9 cellular contexts compared by ENCODE assay signal in genomic region chr4:38078590-38079381, GRCh38.
DNase-seq lines count a peak whose midpoint lies in the region; ATAC-seq, FAIRE-seq and TF ChIP-seq lines count a peak whose summit lies in the region.
"Had no signal": no experiment of that assay in that cellular context is flagged by ENCODE, and none has a peak within 500 bp of the region (broad histone marks: within the 10 kb centered on the region; RNA-seq: fewer than 3 reads in every experiment).

No MANE protein-coding gene starts in this region.

- TF ChIP-seq POLR2A in K562 (conservative IDR thresholded peaks at IDR 0.05), result no peak
- TF ChIP-seq POLR2A in erythroblast (IDR thresholded peaks at IDR 0.05; ENCODE audit: low read length), result no peak
- TF ChIP-seq POLR2A in testis (IDR thresholded peaks at IDR 0.05), result no peak

- H3K4me1 Mint-ChIP-seq in HFFc6 (ENCODE audit: low read depth), result peaks cover 94% of the 10 kb centered on the region

- BruUV-seq in K562 (replicated peaks; lab: Mats Ljungman, UMichigan), result no TSS peak

- H3K36me3 ChIP-seq in K562 (ENCODE audit: control insufficient read depth, insufficient read depth, low read length), result no peaks in the 10 kb centered on the region
- peaks cover 3% of the 10 kb centered on the region for H3K36me3 ChIP-seq in mucosa of descending colon (ENCODE audit: low read depth)
- no peaks in the 10 kb centered on the region for H3K36me3 ChIP-seq in testis (ENCODE audit: low read depth, missing control alignments)

- H3K36me3 Mint-ChIP-seq in HFFc6 (ENCODE audit: low read depth), result peaks cover 37% of the 10 kb centered on the region

- 17% methylated on average over 6 of the region's 6 CpGs for WGBS in K562 (ENCODE audit: insufficient coverage, low coverage, missing lambda C conversion rate)
- WGBS in testis, 2 donors, result 68 to 71% methylated on average over 6 of the region's 6 CpGs

- no peak overlapping the region for H3K4me2 ChIP-seq in K562 (ENCODE audit: insufficient read depth, low read length)

- H3K27me3 ChIP-seq in K562 (ENCODE audit: control insufficient read depth in 2 of 2, insufficient read depth in 2 of 2, low read length in 2 of 2) (no peaks in the 10 kb centered on the region; a peak in 2 of 5 replicates), testis (no peaks in the 10 kb centered on the region)

- ATAC-seq in K562 (no peak), mucosa of descending colon (peak; percentile 89), GM18520 (IDR thresholded peaks at IDR 0.05; ENCODE audit: unreplicated experiment) (no peak)
- ATAC-seq: Panc1 had no signal

- H4K20me1 ChIP-seq in K562 (replicated peaks; ENCODE audit: control insufficient read depth, insufficient read depth, low read length), result 0 out of 2 replicates have a peak, but pooled peaks cover 2% of the 10 kb centered on the region

- H3K79me2 ChIP-seq in K562 (ENCODE audit: control insufficient read depth, insufficient read depth, low read length), result no peaks in the 10 kb centered on the region

- H3K4me3 Mint-ChIP-seq in HFFc6, result peak overlapping the region; percentile 62

- H3K27ac ChIP-seq in K562 (ENCODE audit: extremely low read depth, low read depth, low read length) (no peak overlapping the region), testis (peak overlapping the region in 1 of 2 donors; percentile 37)

- TF ChIP-seq RAD21 in K562 (CRISPR knock-in tag; conservative IDR thresholded peaks at IDR 0.05 in 1 of 2, IDR thresholded peaks at IDR 0.05 in 1 of 2), result no peak

- H3K9me3 ChIP-seq in K562 (replicated peaks; ENCODE audit: control insufficient read depth, insufficient read depth, low read depth, low read length) (no peaks in the 10 kb centered on the region), mucosa of descending colon (no peaks in the 10 kb centered on the region), testis (no peaks in the 10 kb centered on the region)

- CTCF ChIA-PET in K562 (lab: Yijun Ruan, JAX; ENCODE audit: low intra/inter-chr PET ratio), result no interaction called here

- H3K27me3 Mint-ChIP-seq in HFFc6 (ENCODE audit: insufficient read depth), result peaks cover 1% of the 10 kb centered on the region; the same call in 1 of the 2 replicates

- no peaks in the 10 kb centered on the region for H3K9me3 Mint-ChIP-seq in HFFc6

- H3K4me3 ChIP-seq in K562, result no peak overlapping the region
- H3K4me3 ChIP-seq in mucosa of descending colon, result no peak overlapping the region
- H3K4me3 ChIP-seq in testis, result no peak overlapping the region

- no peak for TF ChIP-seq CTCF in HFFc6 (IDR thresholded peaks at IDR 0.05)
- no peak for TF ChIP-seq CTCF in K562 (IDR thresholded peaks at IDR 0.05 in 2 of 3, conservative IDR thresholded peaks at IDR 0.05 in 1 of 3; ENCODE audit: insufficient read depth in 2 of 3, low read depth in 1 of 3, low read length in 3 of 3)
- no peak for TF ChIP-seq CTCF in mucosa of descending colon (IDR thresholded peaks at IDR 0.05)
- TF ChIP-seq CTCF in testis (IDR thresholded peaks at IDR 0.05), result no peak

- intact Hi-C loops in K562 (cut with micrococcal nuclease) (no loop called here), mucosa of descending colon (cut with DNase I, micrococcal nuclease) (loop anchor here in 1 of 2 donors (10.0 kb wide), 1 partner anchor 596 kb away; no protein-coding TSS in a partner anchor), testis (cut with DNase I; ENCODE audit: low total_unique reads) (no loop called here)

- no peak for FAIRE-seq in K562 (lab: Jason Lieb, UNC)

- POLR2A ChIA-PET in K562 (lab: Yijun Ruan, JAX), result interaction anchor here (0.7 kb wide), 1 partner anchor 9 kb away, joined by 3 read pairs; no protein-coding TSS in a partner anchor

- H2AFZ ChIP-seq in K562 (ENCODE audit: low read depth, low read length), result no peak overlapping the region

- no peak for TF ChIP-seq EP300 in K562 (IDR thresholded peaks at IDR 0.05; ENCODE audit: low read length)

- H3K9me1 ChIP-seq in K562 (ENCODE audit: control insufficient read depth, insufficient read depth, low read length), result no peaks in the 10 kb centered on the region

- peak overlapping the region; percentile 92 for H3K27ac Mint-ChIP-seq in HFFc6

- in situ Hi-C loops in K562 (cut with MboI), result loop anchor here (10.0 kb wide), 1 partner anchor 236 kb away; no protein-coding TSS in a partner anchor

- H3K4me1 ChIP-seq in K562 (replicated peaks in 1 of 2; ENCODE audit: control insufficient read depth in 2 of 2, insufficient read depth in 2 of 2, low read length in 2 of 2), result peaks cover 0 to 15% of the 10 kb centered on the region in 2 experiments; a peak in 4 of 5 replicates
- H3K4me1 ChIP-seq in mucosa of descending colon (ENCODE audit: low read depth), result peaks cover 22% of the 10 kb centered on the region
- peaks cover 15% of the 10 kb centered on the region for H3K4me1 ChIP-seq in testis

- DNase-seq in AG08396 (ENCODE audit: low spot score) (peak; percentile 54), HFFc6 (peak; percentile 83), K562 (ENCODE audit: extremely low read depth in 1 of 4, low spot score in 3 of 4) (no peak), mucosa of descending colon (peak in 1 of 3 donors; percentile 73), erythroblast (lab: John Stamatoyannopoulos, UW) (no peak), testis (no peak), NCI-H748 (lab: John Stamatoyannopoulos, UW; ENCODE audit: unreplicated experiment) (no peak)

- H3K9ac ChIP-seq in K562 (ENCODE audit: insufficient read depth in 1 of 2, low read depth in 2 of 2, low read length in 2 of 2), result no peak overlapping the region

TF ChIP-seq in K562, 482 proteins besides CTCF, POLR2A, EP300 and RAD21 (continues in another document):
- TF ChIP-seq PATZ1 (CRISPR knock-in tag; IDR thresholded peaks at IDR 0.05; ENCODE audit: borderline replicate concordance), result no peak
- no peak for TF ChIP-seq ZNF445 (CRISPR knock-in tag; IDR thresholded peaks at IDR 0.05; ENCODE audit: low read depth)
- TF ChIP-seq NFE2 (IDR thresholded peaks at IDR 0.05; ENCODE audit: low read depth), result no peak
- no peak for TF ChIP-seq SMARCB1 (IDR thresholded peaks at IDR 0.05; ENCODE audit: insufficient read length, low read depth)
- no peak for TF ChIP-seq TCF7 (IDR thresholded peaks at IDR 0.05; ENCODE audit: borderline replicate concordance)
- TF ChIP-seq, protein P1, sequence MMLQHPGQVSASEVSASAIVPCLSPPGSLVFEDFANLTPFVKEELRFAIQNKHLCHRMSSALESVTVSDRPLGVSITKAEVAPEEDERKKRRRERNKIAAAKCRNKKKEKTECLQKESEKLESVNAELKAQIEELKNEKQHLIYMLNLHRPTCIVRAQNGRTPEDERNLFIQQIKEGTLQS (IDR thresholded peaks at IDR 0.05), result peak; percentile 35
- TF ChIP-seq, protein P1 (CRISPR knock-in tag; conservative IDR thresholded peaks at IDR 0.05), result no peak
- peak; percentile 25; the same call in 1 of the 2 replicates for TF ChIP-seq FOSL1 (tag; conservative IDR thresholded peaks at IDR 0.05)

Comparison
In these comparisons a context has a peak if more than half of its experiments do, and no peak if none do; other contexts are left out.
1. DNase-seq: peak in AG08396 (single experiment) and HFFc6 (single experiment); none in K562 (0 of 4), erythroblast (0 of 2), testis (single experiment) and NCI-H748 (single experiment).